17 cellular contexts compared by ENCODE assay signal in genomic region chrX:30904186-30904585, GRCh38.
"Had no signal": no experiment of that assay in that cellular context is flagged by ENCODE, and none has a peak within 500 bp of the region (broad histone marks: within the 10 kb centered on the region; RNA-seq: fewer than 3 reads in every experiment).

No MANE protein-coding gene starts in this region.

- ATAC-seq: activated T-cell treated with anti-CD3 and anti-CD28 coated beads, Interleukin-2, amount 50 U/mL, for 72 hours; stimulated activated effector memory CD8-positive, alpha-beta T cell treated with anti-CD3 and anti-CD28 coated beads, Interleukin-12 subunit alpha, Interleukin-12 subunit beta, amount 100 ng/mL, for 72 hours had no signal

- DNase-seq: activated CD4-positive, alpha-beta T cell treated with anti-CD3 and anti-CD28 coated beads, Interleukin-2, amount 10 ng/mL, durations not matched to agents 7 days and 5 days; activated CD8-positive, alpha-beta memory T cell treated with anti-CD3 and anti-CD28 coated beads, Interleukin-2, amount 50 U/mL, for 48 hours; activated gamma-delta T cell treated with Interleukin-2 at 50 U/mL for 16 hours; activated T-cell treated with anti-CD3 and anti-CD28 coated beads, Interleukin-2, amount 50 U/mL, for 72 hours; amygdala; brain microvascular endothelial cell; cortex of kidney; effector CD4-positive, alpha-beta T cell; esophagus squamous epithelium; immature natural killer cell; nephron progenitor cell; occipital lobe; stimulated activated CD4-positive, alpha-beta T cell treated with anti-CD3 and anti-CD28 coated beads, Interleukin-12 subunit alpha, Interleukin-12 subunit beta, amount 100 ng/mL, for 4 hours; stimulated activated CD4-positive, alpha-beta T cell treated with anti-CD3 and anti-CD28 coated beads, Interleukin-2, amount 100 ng/mL, for 24 hours had no signal

- H3K36me3 Mint-ChIP-seq: activated naive CD8-positive, alpha-beta T cell; immature natural killer cell; stimulated activated effector memory CD8-positive, alpha-beta T cell treated with anti-CD3 and anti-CD28 coated beads, Interleukin-12 subunit alpha, Interleukin-12 subunit beta, amount 100 ng/mL, for 72 hours had no signal

- H3K9me3 Mint-ChIP-seq: activated CD4-positive, alpha-beta T cell treated with anti-CD3 and anti-CD28 coated beads, Interleukin-2, amount 10 ng/mL, durations not matched to agents 7 days and 5 days; activated T-cell treated with anti-CD3 and anti-CD28 coated beads, Interleukin-2, amount 50 U/mL, for 72 hours; immature natural killer cell; stimulated activated effector memory CD8-positive, alpha-beta T cell treated with anti-CD3 and anti-CD28 coated beads, Interleukin-12 subunit alpha, Interleukin-12 subunit beta, amount 100 ng/mL, for 72 hours had no signal

- H3K4me1 ChIP-seq: prostate gland had no signal

- H3K27me3 Mint-ChIP-seq: activated naive CD8-positive, alpha-beta T cell had no signal

- H3K4me3 ChIP-seq: esophagus squamous epithelium, prostate gland had no signal

- H3K4me3 Mint-ChIP-seq: activated CD4-positive, alpha-beta T cell treated with anti-CD3 and anti-CD28 coated beads, Interleukin-2, amount 10 ng/mL, durations not matched to agents 7 days and 5 days; activated naive CD8-positive, alpha-beta T cell; activated T-cell treated with anti-CD3 and anti-CD28 coated beads, Interleukin-2, amount 50 U/mL, for 72 hours; immature natural killer cell; nephron progenitor cell; stimulated activated effector memory CD8-positive, alpha-beta T cell treated with anti-CD3 and anti-CD28 coated beads, Interleukin-12 subunit alpha, Interleukin-12 subunit beta, amount 100 ng/mL, for 72 hours had no signal

- H3K9me3 ChIP-seq: esophagus squamous epithelium, prostate gland had no signal

- H3K27ac Mint-ChIP-seq: activated CD4-positive, alpha-beta T cell treated with anti-CD3 and anti-CD28 coated beads, Interleukin-2, amount 10 ng/mL, durations not matched to agents 7 days and 5 days; activated naive CD8-positive, alpha-beta T cell; activated T-cell treated with anti-CD3 and anti-CD28 coated beads, Interleukin-2, amount 50 U/mL, for 72 hours; immature natural killer cell; nephron progenitor cell; stimulated activated effector memory CD8-positive, alpha-beta T cell treated with anti-CD3 and anti-CD28 coated beads, Interleukin-12 subunit alpha, Interleukin-12 subunit beta, amount 100 ng/mL, for 72 hours had no signal

- H3K4me1 Mint-ChIP-seq: nephron progenitor cell had no signal

- H3K27ac ChIP-seq: brain microvascular endothelial cell, esophagus squamous epithelium, prostate gland had no signal

- H3K27me3 ChIP-seq: brain microvascular endothelial cell, esophagus squamous epithelium had no signal

- H3K36me3 ChIP-seq: brain microvascular endothelial cell, esophagus squamous epithelium, prostate gland had no signal
